In the genomic region with DNA sequence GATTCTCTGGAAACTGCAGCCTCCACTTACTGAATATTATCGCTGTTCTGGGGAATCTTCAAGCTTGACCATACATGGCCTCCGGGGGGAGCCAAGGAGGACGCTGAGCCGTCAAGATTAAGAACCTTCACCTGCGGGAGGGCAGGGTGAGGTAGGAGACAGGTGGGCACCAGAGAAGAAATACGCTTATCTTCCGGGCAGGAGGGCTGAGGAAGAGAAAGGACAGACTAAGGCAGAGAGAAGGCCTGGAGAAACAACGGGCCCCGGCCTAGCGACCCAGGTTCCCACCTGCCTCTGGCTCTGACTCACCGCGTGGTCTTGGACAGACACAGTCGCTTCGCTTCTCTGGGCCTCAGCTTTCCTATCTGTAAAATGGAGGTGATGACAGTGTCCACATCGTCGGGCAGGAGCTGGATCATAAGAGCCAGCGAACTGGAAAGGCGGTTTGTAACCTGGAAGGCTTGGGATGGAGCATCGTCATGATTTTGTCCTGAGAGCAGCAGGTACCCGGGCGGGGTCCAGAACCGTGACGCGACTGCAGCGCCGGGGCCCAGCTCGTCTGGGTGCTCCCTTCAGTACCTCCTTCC, we compare ENCODE assay signal across 8 cellular contexts. TPM values are rescaled to one million over a fixed set of nuclear protein-coding genes. Genes with fewer than 3 reads are reported as not detected.
A peak's percentile ranks its signal among the peaks of the same experiment; 100 is the strongest.
DNase-seq lines count a peak whose midpoint lies in the region; ATAC-seq and TF ChIP-seq lines count a peak whose summit lies in the region.

No MANE protein-coding gene starts in this region.

- ATAC-seq in CD4-positive, alpha-beta T cell (ENCODE audit: poor library complexity) = peak; percentile 25
- ATAC-seq in GM18873 (IDR thresholded peaks at IDR 0.05; ENCODE audit: low FRiP score, unreplicated experiment) (peak; percentile 44), HG03135 (IDR thresholded peaks at IDR 0.05; ENCODE audit: unreplicated experiment) (peak; percentile 34)

- H3K9me3 Mint-ChIP-seq in CD4-positive, alpha-beta T cell = no peaks in the 10 kb centered on the region
- H3K9me3 Mint-ChIP-seq in activated T-helper 1 cell treated with anti-CD3 and anti-CD28 coated beads, Interleukin-12 subunit alpha, Interleukin-12 subunit beta, Interleukin-2, Interleukin-4 antibody, amounts not matched to agents 30 ng/mL and 10 ng/mL and 1 ng/mL, durations not matched to agents 14 hours and 24 hours and 36 hours = no peaks in the 10 kb centered on the region
- no peaks in the 10 kb centered on the region for H3K9me3 Mint-ChIP-seq in progenitor cell of endocrine pancreas (ENCODE audit: low read depth)

- H3K27me3 Mint-ChIP-seq in CD4-positive, alpha-beta T cell = no peaks in the 10 kb centered on the region
- H3K27me3 Mint-ChIP-seq in activated T-helper 1 cell treated with anti-CD3 and anti-CD28 coated beads, Interleukin-12 subunit alpha, Interleukin-12 subunit beta, Interleukin-2, Interleukin-4 antibody, amounts not matched to agents 30 ng/mL and 10 ng/mL and 1 ng/mL, durations not matched to agents 14 hours and 24 hours and 36 hours (ENCODE audit: insufficient read depth) = no peaks in the 10 kb centered on the region
- no peaks in the 10 kb centered on the region for H3K27me3 Mint-ChIP-seq in progenitor cell of endocrine pancreas

- CTCF ChIA-PET in CD4-positive, alpha-beta T cell (lab: Charles Lee) = interaction anchor here (0.7 to 2.8 kb wide), 10 partner anchors 8 to 730 kb away, joined by 3 to 23 read pairs (median 6); partner anchors contain the start of genes RNF25, STK36 and TTLL4

- H3K27ac Mint-ChIP-seq in CD4-positive, alpha-beta T cell = peak overlapping the region; percentile 89
- peak overlapping the region; percentile 97 for H3K27ac Mint-ChIP-seq in activated T-helper 1 cell treated with anti-CD3 and anti-CD28 coated beads, Interleukin-12 subunit alpha, Interleukin-12 subunit beta, Interleukin-2, Interleukin-4 antibody, amounts not matched to agents 30 ng/mL and 10 ng/mL and 1 ng/mL, durations not matched to agents 14 hours and 24 hours and 36 hours
- H3K27ac Mint-ChIP-seq in progenitor cell of endocrine pancreas = peak overlapping the region; percentile 92

- TF ChIP-seq CTCF in CD4-positive, alpha-beta T cell (IDR thresholded peaks at IDR 0.05) = peak; percentile 39
- peak; percentile 57 for TF ChIP-seq CTCF in foreskin fibroblast (IDR thresholded peaks at IDR 0.05; ENCODE audit: low read depth, low read length)
- peak; percentile 61 for TF ChIP-seq CTCF in progenitor cell of endocrine pancreas (IDR thresholded peaks at IDR 0.05; ENCODE audit: unreplicated experiment)

- H3K4me3 Mint-ChIP-seq in CD4-positive, alpha-beta T cell = peak overlapping the region; percentile 95
- peak overlapping the region; percentile 99 for H3K4me3 Mint-ChIP-seq in activated T-helper 1 cell treated with anti-CD3 and anti-CD28 coated beads, Interleukin-12 subunit alpha, Interleukin-12 subunit beta, Interleukin-2, Interleukin-4 antibody, amounts not matched to agents 30 ng/mL and 10 ng/mL and 1 ng/mL, durations not matched to agents 14 hours and 24 hours and 36 hours
- H3K4me3 Mint-ChIP-seq in progenitor cell of endocrine pancreas (ENCODE audit: low read depth) = peak overlapping the region; percentile 94

- peak overlapping the region; percentile 87 to 90 for H3K4me3 ChIP-seq in foreskin fibroblast (ENCODE audit: low read depth in 1 of 2, low read length in 2 of 2)

- no peaks in the 10 kb centered on the region for H3K9me3 ChIP-seq in CD4-positive, alpha-beta T cell (ENCODE audit: control insufficient read depth, low read length)

- peak overlapping the region; percentile 83 for H3K27ac ChIP-seq in CD4-positive, alpha-beta T cell (ENCODE audit: low read depth, low read length)

- POLR2A ChIA-PET in CD4-positive, alpha-beta T cell (lab: Charles Lee) = interaction anchor here (0.5 to 5.9 kb wide), 15 partner anchors 9 to 938 kb away, joined by 3 to 84 read pairs (median 5); partner anchors contain the start of genes AAMP, CTDSP1, DNPEP and PNKD

- intact Hi-C loops in CD4-positive, alpha-beta T cell (cut with DNase I, micrococcal nuclease) = loop anchor here (1.0 to 10.0 kb wide), 8 partner anchors 13 to 729 kb away; partner anchors contain the start of genes AAMP (in 1 of the 2), CNOT9 (in 1 of the 2), DNPEP (in 1 of the 2) and PNKD (in 1 of the 2)
- intact Hi-C loops in activated T-helper 1 cell treated with anti-CD3 and anti-CD28 coated beads, Interleukin-12 subunit alpha, Interleukin-12 subunit beta, Interleukin-2, Interleukin-4 antibody, amounts not matched to agents 30 ng/mL and 10 ng/mL and 1 ng/mL, durations not matched to agents 14 hours and 24 hours and 36 hours (cut with micrococcal nuclease) = loop anchor here (1.0 to 5.0 kb wide), 13 partner anchors 14 to 730 kb away; partner anchors contain the start of genes AAMP, ANKZF1, ARPC2 and ATG9A

- no peaks in the 10 kb centered on the region for H3K27me3 ChIP-seq in CD4-positive, alpha-beta T cell (ENCODE audit: control insufficient read depth, insufficient read depth, low read length)

- H3K36me3 Mint-ChIP-seq in CD4-positive, alpha-beta T cell (ENCODE audit: low read depth) = peaks cover 85% of the 10 kb centered on the region
- H3K36me3 Mint-ChIP-seq in activated T-helper 1 cell treated with anti-CD3 and anti-CD28 coated beads, Interleukin-12 subunit alpha, Interleukin-12 subunit beta, Interleukin-2, Interleukin-4 antibody, amounts not matched to agents 30 ng/mL and 10 ng/mL and 1 ng/mL, durations not matched to agents 14 hours and 24 hours and 36 hours (ENCODE audit: low read depth) = peaks cover 29% of the 10 kb centered on the region
- H3K36me3 Mint-ChIP-seq in progenitor cell of endocrine pancreas (ENCODE audit: insufficient read depth) = peaks cover 10% of the 10 kb centered on the region

- H3K4me1 Mint-ChIP-seq in CD4-positive, alpha-beta T cell (ENCODE audit: low read depth) = peaks cover 35% of the 10 kb centered on the region
- H3K4me1 Mint-ChIP-seq in activated T-helper 1 cell treated with anti-CD3 and anti-CD28 coated beads, Interleukin-12 subunit alpha, Interleukin-12 subunit beta, Interleukin-2, Interleukin-4 antibody, amounts not matched to agents 30 ng/mL and 10 ng/mL and 1 ng/mL, durations not matched to agents 14 hours and 24 hours and 36 hours (ENCODE audit: low read depth) = peaks cover 29% of the 10 kb centered on the region
- peaks cover 21% of the 10 kb centered on the region for H3K4me1 Mint-ChIP-seq in progenitor cell of endocrine pancreas (ENCODE audit: low read depth)

- DNase-seq in CD4-positive, alpha-beta T cell = peak in 7 of 10 experiments; percentile 10 to 42 (median 22)
- DNase-seq in NOMO-1 treated with DMSO at 0.1 percent for 48 hours (lab: John Stamatoyannopoulos, UW; ENCODE audit: unreplicated experiment) (peak; percentile 45), foreskin fibroblast (peak in 1 of 2 donors; percentile 72), progenitor cell of endocrine pancreas (ENCODE audit: low spot score, unreplicated experiment) (no peak), midbrain (lab: John Stamatoyannopoulos, UW) (no peak)
- DNase-seq in activated T-helper 1 cell treated with anti-CD3 and anti-CD28 coated beads, Interleukin-12 subunit alpha, Interleukin-12 subunit beta, Interleukin-2, Interleukin-4 antibody, amounts not matched to agents 30 ng/mL and 10 ng/mL and 1 ng/mL, durations not matched to agents 14 hours and 24 hours and 36 hours (ENCODE audit: low spot score) = peak; percentile 16

RNA-seq across cellular contexts. Expression of gene ZNF142, which starts 0.7 kb away (rescaled TPM):
- total RNA-seq in CD4-positive, alpha-beta T cell = 10 to 100 TPM; 40.3 to 44.2 TPM
- total RNA-seq in activated T-helper 1 cell treated with anti-CD3 and anti-CD28 coated beads, Interleukin-12 subunit alpha, Interleukin-12 subunit beta, Interleukin-2, Interleukin-4 antibody, amounts not matched to agents 30 ng/mL and 10 ng/mL and 1 ng/mL, durations not matched to agents 14 hours and 24 hours and 36 hours = 61.8 and 64.4 TPM in 2 replicates
- total RNA-seq in progenitor cell of endocrine pancreas = 42.2 and 43.1 TPM in 2 replicates

RNA-seq across cellular contexts. Expression of gene BCS1L, which starts 0.7 kb away (rescaled TPM):
- 10 to 100 TPM; 11.4 to 12.7 TPM for total RNA-seq in CD4-positive, alpha-beta T cell
- total RNA-seq in activated T-helper 1 cell treated with anti-CD3 and anti-CD28 coated beads, Interleukin-12 subunit alpha, Interleukin-12 subunit beta, Interleukin-2, Interleukin-4 antibody, amounts not matched to agents 30 ng/mL and 10 ng/mL and 1 ng/mL, durations not matched to agents 14 hours and 24 hours and 36 hours = 85.1 and 85.3 TPM in 2 replicates
- 45.8 and 49.9 TPM in 2 replicates for total RNA-seq in progenitor cell of endocrine pancreas

RNA-seq across cellular contexts. Expression of gene RNF25, which starts 13.0 kb away (rescaled TPM):
- 10 to 100 TPM; 18.0 to 18.6 TPM for total RNA-seq in CD4-positive, alpha-beta T cell
- total RNA-seq in activated T-helper 1 cell treated with anti-CD3 and anti-CD28 coated beads, Interleukin-12 subunit alpha, Interleukin-12 subunit beta, Interleukin-2, Interleukin-4 antibody, amounts not matched to agents 30 ng/mL and 10 ng/mL and 1 ng/mL, durations not matched to agents 14 hours and 24 hours and 36 hours = 29.1 and 31.6 TPM in 2 replicates
- total RNA-seq in progenitor cell of endocrine pancreas = 27.1 and 28.7 TPM in 2 replicates

RNA-seq across cellular contexts. Expression of gene STK36, which starts 13.1 kb away (rescaled TPM):
- total RNA-seq in CD4-positive, alpha-beta T cell = 10 to 100 TPM in 1 of 2 experiments, 1 to 10 TPM in 1; 9.8 to 12.7 TPM
- total RNA-seq in activated T-helper 1 cell treated with anti-CD3 and anti-CD28 coated beads, Interleukin-12 subunit alpha, Interleukin-12 subunit beta, Interleukin-2, Interleukin-4 antibody, amounts not matched to agents 30 ng/mL and 10 ng/mL and 1 ng/mL, durations not matched to agents 14 hours and 24 hours and 36 hours = 15.9 TPM in 2 replicates
- 137 and 138 TPM in 2 replicates for total RNA-seq in progenitor cell of endocrine pancreas

RNA-seq across cellular contexts. Expression of gene PLCD4, which starts 51.1 kb away (rescaled TPM):
- under 1 TPM; 0.25 to 0.77 TPM for total RNA-seq in CD4-positive, alpha-beta T cell
- 0.54 and 0.62 TPM in 2 replicates for total RNA-seq in activated T-helper 1 cell treated with anti-CD3 and anti-CD28 coated beads, Interleukin-12 subunit alpha, Interleukin-12 subunit beta, Interleukin-2, Interleukin-4 antibody, amounts not matched to agents 30 ng/mL and 10 ng/mL and 1 ng/mL, durations not matched to agents 14 hours and 24 hours and 36 hours
- 0.38 and 0.62 TPM in 2 replicates for total RNA-seq in progenitor cell of endocrine pancreas

Comparison
In these comparisons a context has a peak if more than half of its experiments do, and no peak if none do; other contexts are left out.
1. DNase-seq: peak in CD4-positive, alpha-beta T cell (7 of 10), NOMO-1 treated with DMSO at 0.1 percent for 48 hours (single experiment) and activated T-helper 1 cell treated with anti-CD3 and anti-CD28 coated beads, Interleukin-12 subunit alpha, Interleukin-12 subunit beta, Interleukin-2, Interleukin-4 antibody, amounts not matched to agents 30 ng/mL and 10 ng/mL and 1 ng/mL, durations not matched to agents 14 hours and 24 hours and 36 hours (single experiment); none in progenitor cell of endocrine pancreas (single experiment) and midbrain (single experiment).
2. Peak in every context shown above with its lines, with median percentiles within 50 percentile points of each other: ATAC-seq, H3K27ac Mint-ChIP-seq, H3K4me3 Mint-ChIP-seq and CTCF ChIP-seq.